Comparison of ENCODE assay signal across 16 cellular contexts in genomic region chrX:154172535-154172943, GRCh38. TPM values are rescaled to one million over a fixed set of nuclear protein-coding genes. Genes with fewer than 3 reads are reported as not detected.
DNase-seq lines count a peak whose midpoint lies in the region; ATAC-seq and TF ChIP-seq lines count a peak whose summit lies in the region.
"Not testable (repeated sequence)": the region's sequence is repeated elsewhere in the genome, so short reads cannot be mapped to it uniquely, and the experiment has no call there.
"Had no signal": no experiment of that assay in that cellular context is flagged by ENCODE, and none has a peak within 500 bp of the region (broad histone marks: within the 10 kb centered on the region; RNA-seq: fewer than 3 reads in every experiment).

No MANE protein-coding gene starts in this region.

- not testable (repeated sequence) for TF ChIP-seq CTCF in lower lobe of right lung (IDR thresholded peaks at IDR 0.05)

- ATAC-seq in GM18498 (IDR thresholded peaks at IDR 0.05; ENCODE audit: unreplicated experiment) (peak; percentile 56), GM21390 (IDR thresholded peaks at IDR 0.05; ENCODE audit: unreplicated experiment) (peak; percentile 72), HG02763 (IDR thresholded peaks at IDR 0.05; ENCODE audit: unreplicated experiment) (peak; percentile 64), HG03378 (IDR thresholded peaks at IDR 0.05; ENCODE audit: unreplicated experiment) (peak; percentile 78), lower lobe of right lung (peak; percentile 90 to 93)
- ATAC-seq in activated CD4-positive, CD25-positive, alpha-beta regulatory T cell treated with anti-CD3 and anti-CD28 coated beads, Interleukin-2, amount 50 U/mL, for 24 hours, result peak; percentile 99
- peak; percentile 89 for ATAC-seq in effector memory CD8-positive, alpha-beta T cell (replicated peaks)
- peak; percentile 97 to 99 for ATAC-seq in stimulated activated naive B cell treated with anti-CD40 and anti-IgM and Interleukin-4, amounts not matched to agents 10 μg/mL and 1 μg/mL and 100 μg/mL, for 72 hours (replicated peaks)

- H3K36me3 Mint-ChIP-seq in effector memory CD8-positive, alpha-beta T cell (ENCODE audit: insufficient read depth); stimulated activated naive B cell treated with anti-CD40 and anti-IgM and Interleukin-4, amounts not matched to agents 10 μg/mL and 1 μg/mL and 100 μg/mL, for 72 hours: not testable (repeated sequence)

- H3K9me3 Mint-ChIP-seq in effector memory CD8-positive, alpha-beta T cell; stimulated activated naive B cell treated with anti-CD40 and anti-IgM and Interleukin-4, amounts not matched to agents 10 μg/mL and 1 μg/mL and 100 μg/mL, for 72 hours: not testable (repeated sequence)

- not testable (repeated sequence) for H3K27me3 Mint-ChIP-seq in effector memory CD8-positive, alpha-beta T cell; stimulated activated naive B cell treated with anti-CD40 and anti-IgM and Interleukin-4, amounts not matched to agents 10 μg/mL and 1 μg/mL and 100 μg/mL, for 72 hours

- DNase-seq in effector memory CD8-positive, alpha-beta T cell; lower lobe of right lung; stimulated activated naive B cell treated with anti-CD40 and anti-IgM and Interleukin-4, amounts not matched to agents 10 μg/mL and 1 μg/mL and 100 μg/mL, for 72 hours: not testable (repeated sequence)

- H3K9me3 ChIP-seq in lower lobe of right lung, result not testable (repeated sequence)

- not testable (repeated sequence) for H3K27ac ChIP-seq in lower lobe of right lung

- H3K4me1 Mint-ChIP-seq in effector memory CD8-positive, alpha-beta T cell (ENCODE audit: low read depth in 2 of 2); stimulated activated naive B cell treated with anti-CD40 and anti-IgM and Interleukin-4, amounts not matched to agents 10 μg/mL and 1 μg/mL and 100 μg/mL, for 72 hours: not testable (repeated sequence)

- not testable (repeated sequence) for H3K4me1 ChIP-seq in lower lobe of right lung

- not testable (repeated sequence) for H3K4me3 Mint-ChIP-seq in effector memory CD8-positive, alpha-beta T cell; stimulated activated naive B cell treated with anti-CD40 and anti-IgM and Interleukin-4, amounts not matched to agents 10 μg/mL and 1 μg/mL and 100 μg/mL, for 72 hours

- H3K36me3 ChIP-seq in lower lobe of right lung, result not testable (repeated sequence)

- intact Hi-C loops in lower lobe of right lung (cut with DNase I), result not testable (repeated sequence)

- not testable (repeated sequence) for H3K27ac Mint-ChIP-seq in effector memory CD8-positive, alpha-beta T cell; stimulated activated naive B cell treated with anti-CD40 and anti-IgM and Interleukin-4, amounts not matched to agents 10 μg/mL and 1 μg/mL and 100 μg/mL, for 72 hours

- not testable (repeated sequence) for H3K27me3 ChIP-seq in lower lobe of right lung (ENCODE audit: low read depth)

- H3K4me3 ChIP-seq in lower lobe of right lung, result not testable (repeated sequence)

RNA-seq across cellular contexts. Expression of gene OPN1MW, which starts 9.9 kb away (rescaled TPM):
- not detected for total RNA-seq in lower lobe of right lung
- total RNA-seq: dorsolateral prefrontal cortex; fibroblast of villous mesenchyme; NCI-H460; pancreas; Peyer's patch; sigmoid colon; T-helper 2 cell treated with Interferon-gamma antibody and Interleukin-4, amounts not matched to agents 100 ng/mL and 5 ng/mL, for 36 hours; testis had no signal

RNA-seq across cellular contexts. Expression of gene OPN1LW, which starts 28.5 kb away (rescaled TPM):
- not detected for total RNA-seq in lower lobe of right lung
- total RNA-seq: dorsolateral prefrontal cortex; fibroblast of villous mesenchyme; NCI-H460; pancreas; Peyer's patch; sigmoid colon; T-helper 2 cell treated with Interferon-gamma antibody and Interleukin-4, amounts not matched to agents 100 ng/mL and 5 ng/mL, for 36 hours had no signal

RNA-seq across cellular contexts. Expression of gene OPN1MW2, which starts 47.0 kb away (rescaled TPM):
- not detected for total RNA-seq in lower lobe of right lung
- total RNA-seq: dorsolateral prefrontal cortex; fibroblast of villous mesenchyme; NCI-H460; pancreas; Peyer's patch; sigmoid colon; T-helper 2 cell treated with Interferon-gamma antibody and Interleukin-4, amounts not matched to agents 100 ng/mL and 5 ng/mL, for 36 hours; testis had no signal
